Comparison of ENCODE assay signal across 14 cellular contexts in the genomic region with DNA sequence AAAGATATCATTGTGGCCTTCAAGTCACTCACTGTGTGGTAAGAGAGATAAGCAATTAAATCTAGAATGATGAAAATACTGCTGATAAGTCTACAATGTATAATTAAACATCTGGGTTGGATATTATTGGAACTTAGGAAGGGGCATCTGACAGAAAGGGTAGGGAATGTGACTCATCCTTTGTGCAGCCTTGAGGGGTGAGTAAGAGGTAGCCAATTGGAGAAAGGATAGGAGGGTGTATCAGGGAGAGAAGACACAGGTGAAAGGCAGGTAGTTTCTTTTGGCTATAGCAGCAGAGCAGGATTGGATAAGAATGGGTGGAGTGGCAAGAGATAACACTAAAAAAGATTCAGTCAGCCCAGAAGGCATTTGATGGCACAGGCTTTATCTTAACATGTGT.
"Had no signal": no experiment of that assay in that cellular context is flagged by ENCODE, and none has a peak within 500 bp of the region (broad histone marks: within the 10 kb centered on the region; RNA-seq: fewer than 3 reads in every experiment).

No MANE protein-coding gene starts in this region.

- DNase-seq: effector memory CD4-positive, alpha-beta T cell; esophagus squamous epithelium; foreskin fibroblast; immature natural killer cell; kidney; left colon; mucosa of descending colon; natural killer cell; pancreas; right cardiac atrium; small intestine; stimulated activated CD4-positive, alpha-beta T cell treated with anti-CD3 and anti-CD28 coated beads, Interleukin-12 subunit alpha, Interleukin-12 subunit beta, amount 100 ng/mL, for 4 hours; stimulated activated naive CD4-positive, alpha-beta T cell treated with Interleukin-2 at 50 U/mL for 16 hours; trophoblast cell had no signal

- ATAC-seq: left colon, mucosa of descending colon, natural killer cell, pancreas, right cardiac atrium had no signal

- H3K4me1 ChIP-seq: esophagus squamous epithelium, pancreas had no signal

- H3K9me3 ChIP-seq: esophagus squamous epithelium, mucosa of descending colon, pancreas had no signal

- H3K36me3 ChIP-seq: esophagus squamous epithelium, pancreas had no signal

- H3K4me3 ChIP-seq: esophagus squamous epithelium, mucosa of descending colon, pancreas had no signal

- H3K27ac ChIP-seq: esophagus squamous epithelium, pancreas had no signal

- H3K27me3 ChIP-seq: esophagus squamous epithelium, pancreas had no signal
